ENCODE assay signal across 10 cellular contexts in the genomic region with DNA sequence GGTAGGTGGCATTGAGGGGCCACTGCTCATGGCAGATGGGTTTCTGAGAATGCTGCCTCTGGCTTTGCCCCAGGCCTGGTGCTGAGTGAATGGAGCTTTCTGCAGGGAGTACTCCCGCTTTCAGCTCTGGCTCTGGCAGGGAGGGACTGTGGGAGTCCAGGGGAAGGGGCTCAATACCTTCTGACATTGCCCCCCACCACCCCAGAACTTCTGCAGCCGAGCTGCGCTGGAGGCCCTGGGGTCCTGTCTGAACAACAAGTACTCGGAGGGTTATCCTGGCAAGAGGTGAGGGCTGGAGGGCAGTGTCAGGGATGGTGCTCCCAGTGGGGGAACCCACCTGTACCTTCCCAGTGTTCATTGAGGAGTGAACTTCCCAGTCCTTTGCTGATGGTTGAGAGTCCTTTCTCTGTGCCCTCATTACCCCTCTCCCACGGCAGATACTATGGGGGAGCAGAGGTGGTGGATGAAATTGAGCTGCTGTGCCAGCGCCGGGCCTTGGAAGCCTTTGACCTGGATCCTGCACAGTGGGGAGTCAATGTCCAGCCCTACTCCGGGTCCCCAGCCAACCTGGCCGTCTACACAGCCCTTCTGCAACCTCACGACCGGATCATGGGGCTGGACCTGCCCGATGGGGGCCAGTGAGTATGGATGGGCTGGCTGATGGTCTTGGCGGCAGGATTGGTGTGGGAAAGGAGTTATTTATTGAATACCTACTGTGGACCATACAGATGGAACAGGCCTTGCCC. TPM values are rescaled to one million over a fixed set of nuclear protein-coding genes. Genes with fewer than 3 reads are reported as not detected.
DNase-seq lines count a peak whose midpoint lies in the region; ATAC-seq, FAIRE-seq and TF ChIP-seq lines count a peak whose summit lies in the region.
"Had no signal": no experiment of that assay in that cellular context is flagged by ENCODE, and none has a peak within 500 bp of the region (broad histone marks: within the 10 kb centered on the region; RNA-seq: fewer than 3 reads in every experiment).

No MANE protein-coding gene starts in this region.

- POLR2A ChIA-PET in IMR-90 (lab: Charles Lee; ENCODE audit: unreplicated experiment), result no interaction called here

- TF ChIP-seq CTCF in IMR-90 (conservative IDR thresholded peaks at IDR 0.05; ENCODE audit: low read depth, low read length) (no peak), mesothelial cell of epicardium (IDR thresholded peaks at IDR 0.05; ENCODE audit: unreplicated experiment) (no peak)

- H3K4ac ChIP-seq in IMR-90 (ENCODE audit: low read depth, low read length), result peak overlapping the region; percentile 100

- peak overlapping the region; percentile 98 to 99 (median 99) for H3K4me3 Mint-ChIP-seq in CD4-positive, CD25-positive, alpha-beta regulatory T cell
- peak overlapping the region; percentile 96 for H3K4me3 Mint-ChIP-seq in activated naive CD8-positive, alpha-beta T cell treated with anti-CD3 and anti-CD28 coated beads, Interleukin-2, amount 50 U/mL, for 24 hours
- H3K4me3 Mint-ChIP-seq in mesothelial cell of epicardium, result peak overlapping the region; percentile 95

- H3K4me3 ChIP-seq in CD4-positive, CD25-positive, alpha-beta regulatory T cell (ENCODE audit: low read depth, low read length), result peak overlapping the region; percentile 94
- H3K4me3 ChIP-seq in IMR-90 (ENCODE audit: insufficient read depth, low read depth, low read length), result peak overlapping the region; percentile 59; the same call in 1 of the 2 replicates

- dilution Hi-C loops in IMR-90 (cut with HindIII; ENCODE audit: low sequenced_read_pairs, unreplicated experiment), result no loop called here

- peak overlapping the region; percentile 5; the same call in 1 of the 2 replicates for H4K5ac ChIP-seq in IMR-90 (ENCODE audit: low read depth, low read length)

- H2BK20ac ChIP-seq in IMR-90 (ENCODE audit: low read depth, low read length), result no peak overlapping the region

- H3K9ac ChIP-seq in IMR-90 (ENCODE audit: low read depth, low read length), result peak overlapping the region; percentile 98

- H3K36me3 ChIP-seq in CD4-positive, CD25-positive, alpha-beta regulatory T cell (ENCODE audit: control insufficient read depth, insufficient read depth, low read length), result peaks cover 27% of the 10 kb centered on the region
- peaks cover 45% of the 10 kb centered on the region for H3K36me3 ChIP-seq in IMR-90 (ENCODE audit: control insufficient read depth, insufficient read depth, low read length)
- H3K36me3 ChIP-seq: ovary had no signal

- peaks cover 77% of the 10 kb centered on the region for H3K4me1 ChIP-seq in CD4-positive, CD25-positive, alpha-beta regulatory T cell (ENCODE audit: control insufficient read depth, insufficient read depth, low read length, poor library complexity, severe bottlenecking)
- peaks cover 16% of the 10 kb centered on the region for H3K4me1 ChIP-seq in IMR-90 (ENCODE audit: control insufficient read depth, insufficient read depth, low read length)

- no TSS peak for BruUV-seq in IMR-90 (replicated peaks; lab: Mats Ljungman, UMichigan)

- H2BK15ac ChIP-seq in IMR-90 (ENCODE audit: low read depth, low read length), result 0 out of 3 replicates have a peak overlapping the region, but pooled peaks have one; percentile 77

- H4K20me1 ChIP-seq in IMR-90 (ENCODE audit: insufficient read depth, low read length), result peaks cover 33% of the 10 kb centered on the region

- in situ Hi-C loops in IMR-90 (cut with MboI; ENCODE audit: low sequenced_read_pairs), result no loop called here

- H4K91ac ChIP-seq in IMR-90 (ENCODE audit: insufficient read depth, low read depth, low read length), result peak overlapping the region; percentile 100

- no peak for TF ChIP-seq POLR2A in IMR-90 (IDR thresholded peaks at IDR 0.05; ENCODE audit: low read depth, low read length)
- no peak for TF ChIP-seq POLR2A in H54 (IDR thresholded peaks at IDR 0.05; ENCODE audit: low read depth, low read length)

- no peaks in the 10 kb centered on the region for H3K9me3 ChIP-seq in CD4-positive, CD25-positive, alpha-beta regulatory T cell (ENCODE audit: control insufficient read depth in 2 of 2, low read length in 2 of 2)
- no peaks in the 10 kb centered on the region for H3K9me3 ChIP-seq in IMR-90 (ENCODE audit: control insufficient read depth, insufficient read depth, low read length)
- H3K9me3 ChIP-seq: ovary, Peyer's patch had no signal

- H3K27ac ChIP-seq in CD4-positive, CD25-positive, alpha-beta regulatory T cell (ENCODE audit: insufficient read depth, low read length, poor library complexity, severe bottlenecking), result peak overlapping the region; percentile 30
- peak overlapping the region; percentile 94; the same call in 1 of the 2 replicates for H3K27ac ChIP-seq in IMR-90 (ENCODE audit: insufficient read depth, low read length)
- H3K27ac ChIP-seq: ovary had no signal

- WGBS in IMR-90 (ENCODE audit: extremely low coverage in 2 of 2, insufficient read length in 1 of 2), 2 experiments, result 90% methylated on average over 2 of the region's 13 CpGs; no CpG with 5 or more reads in 1 of the 2 experiments

- no peak for TF ChIP-seq RAD21 in IMR-90 (IDR thresholded peaks at IDR 0.05; ENCODE audit: low read length)

- H3K27me3 Mint-ChIP-seq in CD4-positive, CD25-positive, alpha-beta regulatory T cell, result peaks cover 12% of the 10 kb centered on the region
- peaks cover 10% of the 10 kb centered on the region for H3K27me3 Mint-ChIP-seq in activated naive CD8-positive, alpha-beta T cell treated with anti-CD3 and anti-CD28 coated beads, Interleukin-2, amount 50 U/mL, for 24 hours
- peaks cover 37% of the 10 kb centered on the region for H3K27me3 Mint-ChIP-seq in mesothelial cell of epicardium (ENCODE audit: low read depth)

- H3K56ac ChIP-seq in IMR-90 (ENCODE audit: extremely low read depth, insufficient read depth, low read length), result peak overlapping the region; percentile 100; the same call in 1 of the 2 replicates

- peak overlapping the region; percentile 95 to 99; a peak in 3 of 4 replicates for H4K8ac ChIP-seq in IMR-90 (ENCODE audit: low read depth in 2 of 2, low read length in 2 of 2)

- H3K23ac ChIP-seq in IMR-90 (ENCODE audit: low read depth, low read length), result peak overlapping the region; percentile 99

- H3K14ac ChIP-seq in IMR-90 (replicated peaks; ENCODE audit: low read depth, low read length), result peak overlapping the region; percentile 100

- intact Hi-C loops in IMR-90 (cut with micrococcal nuclease), result no loop called here

- H3K27ac Mint-ChIP-seq in CD4-positive, CD25-positive, alpha-beta regulatory T cell, result peak overlapping the region in 2 of 3 donors; percentile 83 to 95
- H3K27ac Mint-ChIP-seq in activated naive CD8-positive, alpha-beta T cell treated with anti-CD3 and anti-CD28 coated beads, Interleukin-2, amount 50 U/mL, for 24 hours, result peak overlapping the region; percentile 98
- H3K27ac Mint-ChIP-seq in mesothelial cell of epicardium, result no peak overlapping the region

- no peak overlapping the region for H2BK5ac ChIP-seq in IMR-90 (ENCODE audit: low read depth, low read length, poor library complexity, severe bottlenecking)

- DNase-seq in CD4-positive, CD25-positive, alpha-beta regulatory T cell, result no peak
- DNase-seq in IMR-90, result no peak
- no peak for DNase-seq in activated naive CD8-positive, alpha-beta T cell treated with anti-CD3 and anti-CD28 coated beads, Interleukin-2, amount 50 U/mL, for 24 hours
- no peak for DNase-seq in mesothelial cell of epicardium (ENCODE audit: low spot score in 2 of 2, unreplicated experiment in 2 of 2)
- no peak for DNase-seq in amniotic stem cell (lab: John Stamatoyannopoulos, UW)
- no peak for DNase-seq in H54 (ENCODE audit: insufficient read length, low spot score)
- DNase-seq in NCI-H2107 (lab: John Stamatoyannopoulos, UW), result no peak
- DNase-seq: ovary had no signal

- H2AK5ac ChIP-seq in IMR-90 (ENCODE audit: low read depth, low read length), result peak overlapping the region; percentile 98

- peak overlapping the region; percentile 96; the same call in 1 of the 2 replicates for H2BK120ac ChIP-seq in IMR-90 (ENCODE audit: low read depth, low read length)

- no peak for FAIRE-seq in H54 (lab: Jason Lieb, UNC)

- peaks cover 20% of the 10 kb centered on the region for H3K9me1 ChIP-seq in IMR-90 (ENCODE audit: insufficient read depth, low read length)

- peaks cover 34% of the 10 kb centered on the region for H3K36me3 Mint-ChIP-seq in CD4-positive, CD25-positive, alpha-beta regulatory T cell
- H3K36me3 Mint-ChIP-seq in activated naive CD8-positive, alpha-beta T cell treated with anti-CD3 and anti-CD28 coated beads, Interleukin-2, amount 50 U/mL, for 24 hours (ENCODE audit: low read depth), result peaks cover 49% of the 10 kb centered on the region
- H3K36me3 Mint-ChIP-seq in mesothelial cell of epicardium, result peaks cover 26% of the 10 kb centered on the region

- no peak overlapping the region; the same call in 1 of the 2 replicates for H3K18ac ChIP-seq in IMR-90 (ENCODE audit: low read depth, low read length)

- peak overlapping the region; percentile 91 for H3K4me2 ChIP-seq in IMR-90 (ENCODE audit: low read depth, low read length)

- H2AK9ac ChIP-seq in IMR-90 (replicated peaks; ENCODE audit: low read depth, low read length, poor library complexity), result peak overlapping the region; percentile 100

- H3K4me1 Mint-ChIP-seq in CD4-positive, CD25-positive, alpha-beta regulatory T cell, result peaks cover 14 to 87% (median 53%) of the 10 kb centered on the region in 4 donors
- peaks cover 72% of the 10 kb centered on the region for H3K4me1 Mint-ChIP-seq in activated naive CD8-positive, alpha-beta T cell treated with anti-CD3 and anti-CD28 coated beads, Interleukin-2, amount 50 U/mL, for 24 hours
- H3K4me1 Mint-ChIP-seq in mesothelial cell of epicardium, result peaks cover 27% of the 10 kb centered on the region

- peaks cover 0 to 3% (median 0%) of the 10 kb centered on the region in 7 donors for H3K9me3 Mint-ChIP-seq in CD4-positive, CD25-positive, alpha-beta regulatory T cell
- H3K9me3 Mint-ChIP-seq in activated naive CD8-positive, alpha-beta T cell treated with anti-CD3 and anti-CD28 coated beads, Interleukin-2, amount 50 U/mL, for 24 hours, result no peaks in the 10 kb centered on the region
- H3K9me3 Mint-ChIP-seq in mesothelial cell of epicardium, result no peaks in the 10 kb centered on the region

- peaks cover 29 to 53% of the 10 kb centered on the region in 2 experiments for H3K79me1 ChIP-seq in IMR-90 (ENCODE audit: low read depth in 1 of 2, low read length in 2 of 2)

- no peak overlapping the region for H2AFZ ChIP-seq in IMR-90 (replicated peaks; ENCODE audit: low read length, poor library complexity)

- CTCF ChIA-PET in IMR-90 (lab: Yijun Ruan, JAX), result interaction anchor here (5.3 kb wide), 1 partner anchor 10 kb away, joined by 47 read pairs; no protein-coding TSS in a partner anchor

- no peak for ATAC-seq in CD4-positive, CD25-positive, alpha-beta regulatory T cell (ENCODE audit: low read depth in 2 of 2)
- no peak for ATAC-seq in IMR-90 (ENCODE audit: low read depth)
- no peak for ATAC-seq in activated naive CD8-positive, alpha-beta T cell treated with anti-CD3 and anti-CD28 coated beads, Interleukin-2, amount 50 U/mL, for 24 hours
- ATAC-seq in HG03159 (IDR thresholded peaks at IDR 0.05; ENCODE audit: unreplicated experiment), result no peak

- no peaks in the 10 kb centered on the region for H3K27me3 ChIP-seq in CD4-positive, CD25-positive, alpha-beta regulatory T cell (ENCODE audit: control insufficient read depth, insufficient read depth, low read length)
- peaks cover 2% of the 10 kb centered on the region; the same call in 1 of the 2 replicates for H3K27me3 ChIP-seq in IMR-90 (ENCODE audit: control insufficient read depth, insufficient read depth, low read length)
- H3K27me3 ChIP-seq: ovary had no signal

RNA-seq across cellular contexts. Expression of a gene that starts 1.9 kb away (rescaled TPM):
- total RNA-seq in CD4-positive, CD25-positive, alpha-beta regulatory T cell, result 108 TPM
- 100 to 1,000 TPM; 214 to 300 (median 228) TPM for polyA plus RNA-seq in CD4-positive, CD25-positive, alpha-beta regulatory T cell
- total RNA-seq in IMR-90 (2012; rRNA removed) (225 and 266 TPM in 2 replicates), mesothelial cell of epicardium (78.7 to 83.7 TPM (median 78.8 TPM) in 3 replicates)
- polyA plus RNA-seq in IMR-90 (2012; rRNA removed), result 302 and 364 TPM in 2 replicates
- polyA plus RNA-seq in IMR-90 (2012; cell fraction: cytosol; rRNA removed), result 201 and 323 TPM in 2 replicates
- 303 and 511 TPM in 2 replicates for polyA plus RNA-seq in IMR-90 (2012; cell fraction: nucleus; rRNA removed; ENCODE audit: low replicate concordance)

RNA-seq across cellular contexts. Expression of a gene that starts 14.9 kb away (rescaled TPM):
- 0.49 TPM for total RNA-seq in CD4-positive, CD25-positive, alpha-beta regulatory T cell
- polyA plus RNA-seq in CD4-positive, CD25-positive, alpha-beta regulatory T cell, result under 1 TPM in 3 of 4 donors, not detected in 1; 0.09 to 0.46 (median 0.11) TPM
- total RNA-seq in IMR-90 (2012; rRNA removed) (0.36 and 0.56 TPM in 2 replicates), mesothelial cell of epicardium (3.3 to 3.8 TPM (median 3.6 TPM) in 3 replicates)
- polyA plus RNA-seq in IMR-90 (2012; rRNA removed), result 3.3 and 3.8 TPM in 2 replicates
- 4.8 and 7.5 TPM in 2 replicates for polyA plus RNA-seq in IMR-90 (2012; cell fraction: cytosol; rRNA removed)
- 3.3 and 5.8 TPM in 2 replicates for polyA plus RNA-seq in IMR-90 (2012; cell fraction: nucleus; rRNA removed; ENCODE audit: low replicate concordance)
- total RNA-seq: Peyer's patch had no signal

RNA-seq across cellular contexts. Expression of a gene that starts 19.5 kb away (rescaled TPM):
- total RNA-seq in CD4-positive, CD25-positive, alpha-beta regulatory T cell, result 2.6 TPM
- polyA plus RNA-seq in CD4-positive, CD25-positive, alpha-beta regulatory T cell, result under 1 TPM in 3 of 4 donors, not detected in 1; 0.10 to 0.52 (median 0.18) TPM
- total RNA-seq in IMR-90 (2012; rRNA removed), result under 0.01 and 0.18 TPM in 2 replicates
- 0.67 and 0.80 TPM in 2 replicates for polyA plus RNA-seq in IMR-90 (2012; rRNA removed)
- 0.13 and 0.66 TPM in 2 replicates for polyA plus RNA-seq in IMR-90 (2012; cell fraction: cytosol; rRNA removed)
- polyA plus RNA-seq in IMR-90 (2012; cell fraction: nucleus; rRNA removed; ENCODE audit: low replicate concordance), result 2.9 and 4.4 TPM in 2 replicates
- total RNA-seq in mesothelial cell of epicardium, result 9.8 to 11.3 TPM (median 10.6 TPM) in 3 replicates
